ENCODE assay signal across 15 cellular contexts in genomic region chr18:58268849-58269248, GRCh38.
A peak's percentile ranks its signal among the peaks of the same experiment; 100 is the strongest.
DNase-seq lines count a peak whose midpoint lies in the region; ATAC-seq and TF ChIP-seq lines count a peak whose summit lies in the region.
"Had no signal": no experiment of that assay in that cellular context is flagged by ENCODE, and none has a peak within 500 bp of the region (broad histone marks: within the 10 kb centered on the region; RNA-seq: fewer than 3 reads in every experiment).

No MANE protein-coding gene starts in this region.

- in situ Hi-C loops in Panc1 (cut with HindIII; ENCODE audit: low pct_unique_long_range_greater_than_20kb, low sequenced_read_pairs): no loop called here

- CTCF ChIA-PET in Panc1 (lab: Charles Lee): no interaction called here

- DNase-seq in Daoy (ENCODE audit: low read depth) (peak; percentile 60), Panc1 (ENCODE audit: low read depth, low spot score) (no peak), epithelial cell of prostate (ENCODE audit: low read depth, low spot score) (peak; percentile 73), non-pigmented ciliary epithelial cell (ENCODE audit: low read depth) (peak; percentile 26), DMS153 (lab: John Stamatoyannopoulos, UW) (no peak)
- DNase-seq: activated CD4-positive, alpha-beta T cell treated with anti-CD3 and anti-CD28 coated beads for 36 hours; activated effector memory CD4-positive, alpha-beta T cell treated with anti-CD3 and anti-CD28 coated beads, Interleukin-2, amount 50 U/mL, for 16 hours; C1 segment of cervical spinal cord; immature natural killer cell; KBM-7 had no signal

- no peaks in the 10 kb centered on the region for H3K9me3 ChIP-seq in Panc1 (ENCODE audit: control insufficient read depth, insufficient read depth, low read depth, low read length)
- H3K9me3 ChIP-seq: vagina had no signal

- BruUV-seq in Panc1 (replicated peaks; lab: Mats Ljungman, UMichigan): no TSS peak

- no peak overlapping the region for H3K27ac Mint-ChIP-seq in activated T-helper 17 cell treated with anti-CD3 and anti-CD28 coated beads, Interleukin-2, amount 50 U/mL, for 72 hours
- H3K27ac Mint-ChIP-seq: activated CD4-positive, alpha-beta T cell treated with anti-CD3 and anti-CD28 coated beads for 36 hours; immature natural killer cell had no signal

- no peak for TF ChIP-seq CTCF in Panc1 (IDR thresholded peaks at IDR 0.05)

- H3K4me1 ChIP-seq in Panc1 (ENCODE audit: control insufficient read depth, insufficient read depth, low read length): peaks cover 9% of the 10 kb centered on the region
- H3K4me1 ChIP-seq: parathyroid adenoma had no signal

- H3K36me3 ChIP-seq in Panc1 (ENCODE audit: control insufficient read depth, insufficient read depth, low read length): no peaks in the 10 kb centered on the region
- H3K36me3 ChIP-seq: vagina had no signal

- POLR2A ChIA-PET in Panc1 (lab: Charles Lee): no interaction called here

- H3K27me3 ChIP-seq in Panc1 (ENCODE audit: control insufficient read depth, insufficient read depth, low read length): no peaks in the 10 kb centered on the region
- H3K27me3 ChIP-seq: vagina had no signal

- H3K4me1 Mint-ChIP-seq in activated T-helper 17 cell treated with anti-CD3 and anti-CD28 coated beads, Interleukin-2, amount 50 U/mL, for 72 hours: no peaks in the 10 kb centered on the region

- H3K36me3 Mint-ChIP-seq in activated T-helper 17 cell treated with anti-CD3 and anti-CD28 coated beads, Interleukin-2, amount 50 U/mL, for 72 hours (ENCODE audit: low read depth): no peaks in the 10 kb centered on the region
- H3K36me3 Mint-ChIP-seq: immature natural killer cell had no signal

- H3K9me3 Mint-ChIP-seq in activated T-helper 17 cell treated with anti-CD3 and anti-CD28 coated beads, Interleukin-2, amount 50 U/mL, for 72 hours: no peaks in the 10 kb centered on the region
- H3K9me3 Mint-ChIP-seq: immature natural killer cell had no signal

- no peak overlapping the region for H3K4me3 ChIP-seq in Panc1 (ENCODE audit: low read depth in 2 of 2, low read length in 2 of 2)
- H3K4me3 ChIP-seq: vagina had no signal

- no peak overlapping the region for H3K4me3 Mint-ChIP-seq in activated T-helper 17 cell treated with anti-CD3 and anti-CD28 coated beads, Interleukin-2, amount 50 U/mL, for 72 hours
- H3K4me3 Mint-ChIP-seq: activated CD4-positive, alpha-beta T cell treated with anti-CD3 and anti-CD28 coated beads for 36 hours; immature natural killer cell had no signal

- intact Hi-C loops in Panc1 (cut with micrococcal nuclease; ENCODE audit: unreplicated experiment): no loop called here

- ATAC-seq in Panc1 (peak; percentile 77), GM18909 (IDR thresholded peaks at IDR 0.05; ENCODE audit: poor library complexity, unreplicated experiment) (no peak), GM21737 (IDR thresholded peaks at IDR 0.05; ENCODE audit: unreplicated experiment) (no peak)
- ATAC-seq in activated T-helper 17 cell treated with anti-CD3 and anti-CD28 coated beads, Interleukin-2, amount 50 U/mL, for 72 hours (replicated peaks): no peak
- ATAC-seq: activated CD4-positive, alpha-beta T cell treated with anti-CD3 and anti-CD28 coated beads for 36 hours had no signal

- no peak overlapping the region for H3K27ac ChIP-seq in Panc1 (ENCODE audit: low read length)
- peak overlapping the region; percentile 75 for H3K27ac ChIP-seq in epithelial cell of prostate
- H3K27ac ChIP-seq: parathyroid adenoma, vagina had no signal

- peaks cover 3% of the 10 kb centered on the region for H3K27me3 Mint-ChIP-seq in activated T-helper 17 cell treated with anti-CD3 and anti-CD28 coated beads, Interleukin-2, amount 50 U/mL, for 72 hours
- H3K27me3 Mint-ChIP-seq: activated CD4-positive, alpha-beta T cell treated with anti-CD3 and anti-CD28 coated beads for 36 hours had no signal

Comparison
In these comparisons a context has a peak if more than half of its experiments do, and no peak if none do; other contexts are left out.
1. DNase-seq: peak in Daoy (single experiment), epithelial cell of prostate (single experiment) and non-pigmented ciliary epithelial cell (single experiment); none in Panc1 (single experiment) and DMS153 (single experiment).